Comparison of ENCODE assay signal across 8 cellular contexts in genomic region chr6:83055366-83055964, GRCh38. TPM values are rescaled to one million over a fixed set of nuclear protein-coding genes. Genes with fewer than 3 reads are reported as not detected.
A peak's percentile ranks its signal among the peaks of the same experiment; 100 is the strongest.
DNase-seq lines count a peak whose midpoint lies in the region; ATAC-seq and TF ChIP-seq lines count a peak whose summit lies in the region.

No MANE protein-coding gene starts in this region.

- in situ Hi-C loops in GM13976 (cut with MboI; ENCODE audit: low sequenced_read_pairs, unreplicated experiment): loop anchor here (5.0 kb wide), 1 partner anchor 798 kb away; no protein-coding TSS in a partner anchor
- in situ Hi-C loops in astrocyte of the spinal cord (cut with HindIII; ENCODE audit: low sequenced_read_pairs): no loop called here
- in situ Hi-C loops in gastrocnemius medialis (cut with MboI; ENCODE audit: low sequenced_read_pairs in 4 of 4): loop anchor here (5.0 to 25.0 kb wide), 4 partner anchors 457 to 811 kb away; partner anchors contain the start of genes IBTK (in 1 of the 4) and PRSS35 (in 1 of the 4)

- H3K9me3 ChIP-seq in gastrocnemius medialis: no peaks in the 10 kb centered on the region

- intact Hi-C loops in gastrocnemius medialis (cut with DNase I; ENCODE audit: low total_unique reads): loop anchor here (1.0 to 5.0 kb wide), 2 partner anchors 784 to 803 kb away; no protein-coding TSS in a partner anchor

- DNase-seq in AG10803 (ENCODE audit: low read depth): peak; percentile 52
- DNase-seq in GM13976 (ENCODE audit: low spot score): peak; percentile 40
- peak in 1 of 2 experiments; percentile 37 for DNase-seq in HL-60 (ENCODE audit: low read depth in 1 of 2, low spot score in 1 of 2)
- DNase-seq in RPMI7951 (ENCODE audit: low read depth): peak; percentile 42
- peak; percentile 56 for DNase-seq in astrocyte of the spinal cord (ENCODE audit: low read depth, low spot score)
- DNase-seq in hepatic stellate cell (ENCODE audit: low spot score): peak; percentile 40
- DNase-seq in gastrocnemius medialis: no peak

- no peaks in the 10 kb centered on the region for H3K36me3 ChIP-seq in gastrocnemius medialis

- no peak for TF ChIP-seq POLR2A in gastrocnemius medialis (IDR thresholded peaks at IDR 0.05)

- peak; percentile 88 for TF ChIP-seq CTCF in AG10803 (conservative IDR thresholded peaks at IDR 0.05; ENCODE audit: low read length)
- TF ChIP-seq CTCF in GM13976 (IDR thresholded peaks at IDR 0.05; ENCODE audit: borderline replicate concordance, control extremely low read depth, extremely low read depth, insufficient read depth, missing control alignments): peak; percentile 47
- TF ChIP-seq CTCF in HL-60 (IDR thresholded peaks at IDR 0.05; ENCODE audit: insufficient read depth, low read length): peak; percentile 66
- peak; percentile 79 for TF ChIP-seq CTCF in astrocyte of the spinal cord (IDR thresholded peaks at IDR 0.05; ENCODE audit: low read depth, low read length)
- peak; percentile 56 to 83 (median 59) for TF ChIP-seq CTCF in gastrocnemius medialis (IDR thresholded peaks at IDR 0.05 in 4 of 5, conservative IDR thresholded peaks at IDR 0.05 in 1 of 5)

- no peak overlapping the region for H3K4me3 ChIP-seq in AG10803 (ENCODE audit: low read length)
- H3K4me3 ChIP-seq in HL-60 (replicated peaks; ENCODE audit: insufficient read depth, low read length): no peak overlapping the region
- H3K4me3 ChIP-seq in astrocyte of the spinal cord (ENCODE audit: low read depth, low read length): no peak overlapping the region
- H3K4me3 ChIP-seq in gastrocnemius medialis: no peak overlapping the region

- H3K4me1 ChIP-seq in gastrocnemius medialis: peaks cover 0 to 8% of the 10 kb centered on the region in 2 donors

- ATAC-seq in gastrocnemius medialis: peak in 1 of 2 donors; percentile 56
- no peak for ATAC-seq in GM21576 (IDR thresholded peaks at IDR 0.05; ENCODE audit: unreplicated experiment)

- H3K27me3 ChIP-seq in HL-60 (ENCODE audit: insufficient read depth, poor library complexity, severe bottlenecking) (no peaks in the 10 kb centered on the region), gastrocnemius medialis (no peaks in the 10 kb centered on the region)

- no peak overlapping the region for H3K27ac ChIP-seq in HL-60 (replicated peaks)
- H3K27ac ChIP-seq in gastrocnemius medialis: no peak overlapping the region

RNA-seq across cellular contexts. Expression of gene UBE3D, which starts 10.2 kb away (rescaled TPM):
- total RNA-seq in RPMI7951 (2014; rRNA removed; shearing (Covaris generic)): 5.2 and 5.8 TPM in 2 replicates
- total RNA-seq in gastrocnemius medialis: 1 to 10 TPM in 3 of 4 donors, under 1 TPM in 1; 0.82 to 4.6 (median 3.2) TPM

RNA-seq across cellular contexts. Expression of gene DOP1A, which starts 12.0 kb away (rescaled TPM):
- total RNA-seq in RPMI7951 (2014; rRNA removed; shearing (Covaris generic)): 9.2 and 15.4 TPM in 2 replicates
- total RNA-seq in gastrocnemius medialis: 10 to 100 TPM; 12.4 to 30.9 (median 16.2) TPM

Comparison
In these comparisons a context has a peak if more than half of its experiments do, and no peak if none do; other contexts are left out.
1. DNase-seq: peak in AG10803 (single experiment), GM13976 (single experiment), RPMI7951 (single experiment), astrocyte of the spinal cord (single experiment) and hepatic stellate cell (single experiment); none in gastrocnemius medialis (0 of 2).
2. Peak in every context shown above with its lines, with median percentiles within 50 percentile points of each other: CTCF ChIP-seq.